Comparison of ENCODE assay signal across 9 cellular contexts in genomic region chr4:93764647-93765246, GRCh38.
DNase-seq lines count a peak whose midpoint lies in the region; ATAC-seq and TF ChIP-seq lines count a peak whose summit lies in the region.
"Had no signal": no experiment of that assay in that cellular context is flagged by ENCODE, and none has a peak within 500 bp of the region (broad histone marks: within the 10 kb centered on the region; RNA-seq: fewer than 3 reads in every experiment).

No MANE protein-coding gene starts in this region.

- no peaks in the 10 kb centered on the region for H3K9me2 ChIP-seq in GM23338 (ENCODE audit: insufficient read depth)
- H3K9me2 ChIP-seq in SU-DHL-6 (replicated peaks; ENCODE audit: insufficient read depth, low read length): no peaks in the 10 kb centered on the region

- H3K9me3 ChIP-seq in SU-DHL-6 (ENCODE audit: insufficient read depth, low read length): no peaks in the 10 kb centered on the region
- H3K9me3 ChIP-seq in gastroesophageal sphincter: no peaks in the 10 kb centered on the region
- no peaks in the 10 kb centered on the region for H3K9me3 ChIP-seq in smooth muscle cell (replicated peaks; ENCODE audit: low read depth)

- H3K4me1 ChIP-seq in GM23338 (ENCODE audit: insufficient read depth) (peaks cover 12% of the 10 kb centered on the region), gastroesophageal sphincter (no peaks in the 10 kb centered on the region), smooth muscle cell (ENCODE audit: low read depth) (no peaks in the 10 kb centered on the region)

- H3F3A ChIP-seq in GM23338 (replicated peaks; ENCODE audit: low read depth): no peaks in the 10 kb centered on the region
- no peaks in the 10 kb centered on the region for H3F3A ChIP-seq in SU-DHL-6 (ENCODE audit: insufficient read depth)
- H3F3A ChIP-seq in smooth muscle cell (ENCODE audit: low read depth): no peaks in the 10 kb centered on the region

- no peaks in the 10 kb centered on the region for H3K9me3 Mint-ChIP-seq in GM23338
- H3K9me3 Mint-ChIP-seq in activated CD8-positive, alpha-beta memory T cell treated with anti-CD3 and anti-CD28 coated beads, Interleukin-2, amount 10 ng/mL, durations not matched to agents 7 days and 5 days (ENCODE audit: low read depth): no peaks in the 10 kb centered on the region

- DNase-seq in NCI-H510A treated with DMSO at 0.1 percent for 48 hours (lab: John Stamatoyannopoulos, UW): peak; percentile 80
- no peak for DNase-seq in NCI-H510A (lab: John Stamatoyannopoulos, UW)
- DNase-seq in GM23338 (ENCODE audit: low spot score): peak; percentile 66
- DNase-seq in LNCaP clone FGC (ENCODE audit: low read depth): peak; percentile 11
- no peak for DNase-seq in smooth muscle cell (lab: John Stamatoyannopoulos, UW; ENCODE audit: unreplicated experiment)
- no peak for DNase-seq in activated CD8-positive, alpha-beta memory T cell treated with anti-CD3 and anti-CD28 coated beads, Interleukin-2, amount 10 ng/mL, durations not matched to agents 7 days and 5 days

- WGBS in gastroesophageal sphincter (ENCODE audit: low coverage in 1 of 2), 2 donors: 2 to 7% methylated on average over 5 of the region's 5 CpGs
- WGBS in smooth muscle cell (ENCODE audit: low lambda C conversion rate): 9% methylated on average over 5 of the region's 5 CpGs

- ATAC-seq in GM23338 (peak; percentile 64), gastroesophageal sphincter (no peak)
- ATAC-seq in activated CD8-positive, alpha-beta memory T cell treated with anti-CD3 and anti-CD28 coated beads, Interleukin-2, amount 10 ng/mL, durations not matched to agents 7 days and 5 days: no peak

- CTCF ChIA-PET in activated CD8-positive, alpha-beta memory T cell treated with anti-CD3 and anti-CD28 coated beads, Interleukin-2, amount 10 ng/mL, durations not matched to agents 7 days and 5 days (lab: Charles Lee): no interaction called here

- H3K27me3 Mint-ChIP-seq in GM23338 (ENCODE audit: insufficient read depth, low read depth, poor library complexity): no peaks in the 10 kb centered on the region
- H3K27me3 Mint-ChIP-seq in activated CD8-positive, alpha-beta memory T cell treated with anti-CD3 and anti-CD28 coated beads, Interleukin-2, amount 10 ng/mL, durations not matched to agents 7 days and 5 days: no peaks in the 10 kb centered on the region
- H3K27me3 Mint-ChIP-seq: central memory CD8-positive, alpha-beta T cell had no signal

- no peaks in the 10 kb centered on the region for H3K79me2 ChIP-seq in GM23338 (replicated peaks; ENCODE audit: insufficient read depth)
- no peaks in the 10 kb centered on the region for H3K79me2 ChIP-seq in SU-DHL-6 (ENCODE audit: insufficient read depth, low read length)
- H3K79me2 ChIP-seq in smooth muscle cell (ENCODE audit: low read depth): no peaks in the 10 kb centered on the region

- no peak overlapping the region for H3K27ac Mint-ChIP-seq in GM23338
- H3K27ac Mint-ChIP-seq in activated CD8-positive, alpha-beta memory T cell treated with anti-CD3 and anti-CD28 coated beads, Interleukin-2, amount 10 ng/mL, durations not matched to agents 7 days and 5 days: no peak overlapping the region

- H4K20me1 ChIP-seq in GM23338 (replicated peaks; ENCODE audit: insufficient read depth) (no peaks in the 10 kb centered on the region), SU-DHL-6 (ENCODE audit: low read depth, low read length) (no peaks in the 10 kb centered on the region), smooth muscle cell (ENCODE audit: low read depth) (no peaks in the 10 kb centered on the region)

- H3K4me2 ChIP-seq in GM23338 (no peak overlapping the region), SU-DHL-6 (ENCODE audit: low read depth, low read length, poor library complexity, severe bottlenecking) (no peak overlapping the region), smooth muscle cell (no peak overlapping the region)

- H3K4me1 Mint-ChIP-seq in GM23338: peaks cover 21% of the 10 kb centered on the region
- no peaks in the 10 kb centered on the region for H3K4me1 Mint-ChIP-seq in activated CD8-positive, alpha-beta memory T cell treated with anti-CD3 and anti-CD28 coated beads, Interleukin-2, amount 10 ng/mL, durations not matched to agents 7 days and 5 days
- H3K4me1 Mint-ChIP-seq: central memory CD8-positive, alpha-beta T cell had no signal

- no peak overlapping the region for H3K4me3 ChIP-seq in GM23338
- H3K4me3 ChIP-seq in LNCaP clone FGC (ENCODE audit: low read depth, low read length): no peak overlapping the region
- no peak overlapping the region for H3K4me3 ChIP-seq in SU-DHL-6 (ENCODE audit: insufficient read depth, low read length, poor library complexity, severe bottlenecking)
- H3K4me3 ChIP-seq in gastroesophageal sphincter: no peak overlapping the region
- H3K4me3 ChIP-seq in smooth muscle cell: no peak overlapping the region

- H3K27ac ChIP-seq in GM23338 (ENCODE audit: low read depth): no peak overlapping the region
- no peak overlapping the region for H3K27ac ChIP-seq in SU-DHL-6 (ENCODE audit: low read depth, low read length)
- no peak overlapping the region for H3K27ac ChIP-seq in gastroesophageal sphincter
- H3K27ac ChIP-seq in smooth muscle cell (ENCODE audit: low read depth): no peak overlapping the region

- H3K36me3 Mint-ChIP-seq in GM23338 (ENCODE audit: low read depth): no peaks in the 10 kb centered on the region; the same call in 2 of the 3 replicates
- no peaks in the 10 kb centered on the region for H3K36me3 Mint-ChIP-seq in activated CD8-positive, alpha-beta memory T cell treated with anti-CD3 and anti-CD28 coated beads, Interleukin-2, amount 10 ng/mL, durations not matched to agents 7 days and 5 days

- H2AFZ ChIP-seq in GM23338 (no peak overlapping the region), SU-DHL-6 (ENCODE audit: low read depth, low read length, severe bottlenecking) (no peak overlapping the region), smooth muscle cell (ENCODE audit: low read depth) (no peak overlapping the region)

- no peak overlapping the region for H3K9ac ChIP-seq in SU-DHL-6 (ENCODE audit: low read length)
- H3K9ac ChIP-seq in smooth muscle cell (ENCODE audit: low read depth): no peak overlapping the region

- no peaks in the 10 kb centered on the region for H3K36me3 ChIP-seq in GM23338 (ENCODE audit: insufficient read depth)
- no peaks in the 10 kb centered on the region for H3K36me3 ChIP-seq in SU-DHL-6 (ENCODE audit: low read length)
- no peaks in the 10 kb centered on the region for H3K36me3 ChIP-seq in gastroesophageal sphincter
- H3K36me3 ChIP-seq in smooth muscle cell (ENCODE audit: low read depth): no peaks in the 10 kb centered on the region

- no peak for TF ChIP-seq POLR2A in gastroesophageal sphincter (IDR thresholded peaks at IDR 0.05)

- TF ChIP-seq CTCF in GM23338 (conservative IDR thresholded peaks at IDR 0.05; ENCODE audit: low read depth in 2 of 2) (peak; percentile 76 to 94), LNCaP clone FGC (IDR thresholded peaks at IDR 0.05; ENCODE audit: control insufficient read depth, extremely low read depth, insufficient read depth) (peak; percentile 78), SU-DHL-6 (IDR thresholded peaks at IDR 0.05; ENCODE audit: insufficient read depth, low read length, poor library complexity, severe bottlenecking) (peak; percentile 22), gastroesophageal sphincter (IDR thresholded peaks at IDR 0.05) (peak; percentile 38 to 67 (median 46)), smooth muscle cell (IDR thresholded peaks at IDR 0.05; ENCODE audit: borderline replicate concordance, insufficient read depth, poor library complexity, severe bottlenecking) (peak; percentile 88)

- no peak overlapping the region for H3K4me3 Mint-ChIP-seq in GM23338
- H3K4me3 Mint-ChIP-seq in activated CD8-positive, alpha-beta memory T cell treated with anti-CD3 and anti-CD28 coated beads, Interleukin-2, amount 10 ng/mL, durations not matched to agents 7 days and 5 days: no peak overlapping the region
- H3K4me3 Mint-ChIP-seq: central memory CD8-positive, alpha-beta T cell had no signal

- TF ChIP-seq EP300 in gastroesophageal sphincter (IDR thresholded peaks at IDR 0.05): no peak

- H3K27me3 ChIP-seq in GM23338 (ENCODE audit: insufficient read depth) (no peaks in the 10 kb centered on the region), SU-DHL-6 (ENCODE audit: low read length) (no peaks in the 10 kb centered on the region), gastroesophageal sphincter (peaks cover 5% of the 10 kb centered on the region), smooth muscle cell (ENCODE audit: low read depth) (no peaks in the 10 kb centered on the region)

Comparison
In these comparisons a context has a peak if more than half of its experiments do, and no peak if none do; other contexts are left out.
1. DNase-seq: peak in NCI-H510A treated with DMSO at 0.1 percent for 48 hours (single experiment), GM23338 (single experiment) and LNCaP clone FGC (single experiment); none in NCI-H510A (single experiment), smooth muscle cell (single experiment) and activated CD8-positive, alpha-beta memory T cell treated with anti-CD3 and anti-CD28 coated beads, Interleukin-2, amount 10 ng/mL, durations not matched to agents 7 days and 5 days (single experiment).
2. CTCF ChIP-seq: peak in every context shown above with its lines; median percentile 88 in smooth muscle cell; 85 in GM23338; 78 in LNCaP clone FGC; 46 in gastroesophageal sphincter; 22 in SU-DHL-6.